9 cellular contexts compared by ENCODE assay signal in genomic region chr16:28157768-28158535, GRCh38. TPM values are rescaled to one million over a fixed set of nuclear protein-coding genes. Genes with fewer than 3 reads are reported as not detected.
DNase-seq lines count a peak whose midpoint lies in the region; ATAC-seq and TF ChIP-seq lines count a peak whose summit lies in the region.
"Had no signal": no experiment of that assay in that cellular context is flagged by ENCODE, and none has a peak within 500 bp of the region (broad histone marks: within the 10 kb centered on the region; RNA-seq: fewer than 3 reads in every experiment).

No MANE protein-coding gene starts in this region.

- H3K36me3 Mint-ChIP-seq in nephron progenitor cell (ENCODE audit: low read depth): peaks cover 36% of the 10 kb centered on the region

- H3K9me3 ChIP-seq in esophagus squamous epithelium: no peaks in the 10 kb centered on the region

- H3K4me1 ChIP-seq in esophagus squamous epithelium: peaks cover 0 to 5% (median 3%) of the 10 kb centered on the region in 3 donors

- no peaks in the 10 kb centered on the region for H3K27me3 ChIP-seq in esophagus squamous epithelium

- no peaks in the 10 kb centered on the region for H3K27me3 Mint-ChIP-seq in nephron progenitor cell (ENCODE audit: low read depth, poor library complexity)

- intact Hi-C loops in esophagus squamous epithelium (cut with DNase I): no loop called here

- peaks cover 78% of the 10 kb centered on the region for H3K4me1 Mint-ChIP-seq in nephron progenitor cell

- peaks cover 8 to 71% (median 15%) of the 10 kb centered on the region in 3 donors for H3K36me3 ChIP-seq in esophagus squamous epithelium

- WGBS in esophagus squamous epithelium, 2 donors: 77 to 83% methylated on average over 7 of the region's 7 CpGs

- H3K27ac Mint-ChIP-seq in nephron progenitor cell: peak overlapping the region; percentile 74

- peak overlapping the region in 1 of 4 donors; percentile 22 for H3K4me3 ChIP-seq in esophagus squamous epithelium

- peak overlapping the region in 2 of 4 donors; percentile 47 to 68 for H3K27ac ChIP-seq in esophagus squamous epithelium

- H3K9me3 Mint-ChIP-seq in nephron progenitor cell: no peaks in the 10 kb centered on the region

- TF ChIP-seq CTCF in nephron progenitor cell (IDR thresholded peaks at IDR 0.05) (no peak), esophagus squamous epithelium (IDR thresholded peaks at IDR 0.05) (no peak)

- DNase-seq in AML-193 (lab: John Stamatoyannopoulos, UW) (peak; percentile 16 to 45), Kasumi-1 (lab: John Stamatoyannopoulos, UW) (peak; percentile 9 to 12), fibroblast of gingiva (ENCODE audit: low read depth) (peak; percentile 75), nephron progenitor cell (no peak), esophagus squamous epithelium (lab: John Stamatoyannopoulos, UW) (no peak), nucleus accumbens (lab: John Stamatoyannopoulos, UW) (no peak)
- DNase-seq: NCI-H226 had no signal

- H3K4me3 Mint-ChIP-seq in nephron progenitor cell: no peak overlapping the region

- TF ChIP-seq POLR2A in esophagus squamous epithelium (IDR thresholded peaks at IDR 0.05): no peak

- ATAC-seq in activated CD4-positive, CD25-positive, alpha-beta regulatory T cell treated with anti-CD3 and anti-CD28 coated beads, Interleukin-2, amount 50 U/mL, for 24 hours: no peak
- no peak for ATAC-seq in HG03342 (IDR thresholded peaks at IDR 0.05; ENCODE audit: unreplicated experiment)

RNA-seq across cellular contexts. Expression of gene XPO6, which starts 53.8 kb away (rescaled TPM):
- total RNA-seq in esophagus squamous epithelium: 10 to 100 TPM; 69.0 to 90.8 (median 76.0) TPM

Comparison
In these comparisons a context has a peak if more than half of its experiments do, and no peak if none do; other contexts are left out.
1. DNase-seq: peak in AML-193 (2 of 2), Kasumi-1 (2 of 2) and fibroblast of gingiva (single experiment); none in nephron progenitor cell (single experiment), esophagus squamous epithelium (single experiment) and nucleus accumbens (0 of 56).